In genomic region chr17:79974786-79975497, GRCh38 we compare ENCODE assay signal across 13 cellular contexts.
DNase-seq lines count a peak whose midpoint lies in the region; ATAC-seq, FAIRE-seq and TF ChIP-seq lines count a peak whose summit lies in the region.
"Had no signal": no experiment of that assay in that cellular context is flagged by ENCODE, and none has a peak within 500 bp of the region (broad histone marks: within the 10 kb centered on the region; RNA-seq: fewer than 3 reads in every experiment).

No MANE protein-coding gene starts in this region.

- H3K79me2 ChIP-seq in neural progenitor cell (ENCODE audit: low read depth) = no peaks in the 10 kb centered on the region

- H3K4me3 ChIP-seq in GM06990 (replicated peaks; ENCODE audit: low read depth, low read length) (no peak overlapping the region), HEK293 (ENCODE audit: low read depth, low read length) (no peak overlapping the region), bronchial epithelial cell (ENCODE audit: low read depth, low read length) (no peak overlapping the region), neural progenitor cell (no peak overlapping the region), transverse colon (no peak overlapping the region)
- H3K4me3 ChIP-seq: mucosa of descending colon, tibial artery had no signal

- H3K36me3 Mint-ChIP-seq in neural progenitor cell = peaks cover 13% of the 10 kb centered on the region

- POLR2A ChIA-PET in HEK293 (lab: Yijun Ruan, JAX) = no interaction called here

- H3K4me1 ChIP-seq in HEK293 (ENCODE audit: control insufficient read depth, insufficient read depth, low read length) = no peaks in the 10 kb centered on the region
- peaks cover 10% of the 10 kb centered on the region for H3K4me1 ChIP-seq in neural progenitor cell
- H3K4me1 ChIP-seq in transverse colon = peaks cover 0 to 3% (median 0%) of the 10 kb centered on the region in 4 donors
- H3K4me1 ChIP-seq: tibial artery had no signal

- peaks cover 24% of the 10 kb centered on the region for H3K4me1 Mint-ChIP-seq in neural progenitor cell

- H3K4me2 ChIP-seq in neural progenitor cell = peak overlapping the region; percentile 17

- no peak for ATAC-seq in HG03342 (IDR thresholded peaks at IDR 0.05; ENCODE audit: unreplicated experiment)
- ATAC-seq: mucosa of descending colon had no signal

- H3K27me3 Mint-ChIP-seq in neural progenitor cell (ENCODE audit: insufficient read depth, low read depth) = peaks cover 3% of the 10 kb centered on the region

- H3K9me3 ChIP-seq in HEK293 (ENCODE audit: control insufficient read depth, insufficient read depth, low read depth, low read length) (no peaks in the 10 kb centered on the region), neural progenitor cell (ENCODE audit: low read depth) (no peaks in the 10 kb centered on the region), transverse colon (no peaks in the 10 kb centered on the region)
- H3K9me3 ChIP-seq: mucosa of descending colon, tibial artery had no signal

- peaks cover 1% of the 10 kb centered on the region for H3F3A ChIP-seq in neural progenitor cell (ENCODE audit: low read depth)

- peak; percentile 60 for TF ChIP-seq CTCF in GM06990 (IDR thresholded peaks at IDR 0.05; ENCODE audit: insufficient read depth, low read length, poor library complexity, severe bottlenecking)
- no peak for TF ChIP-seq CTCF in HEK293 (tag by site-specific recombination; IDR thresholded peaks at IDR 0.05)
- TF ChIP-seq CTCF in bronchial epithelial cell (IDR thresholded peaks at IDR 0.05; ENCODE audit: insufficient read depth, low read length, severe bottlenecking) = peak; percentile 23
- peak; percentile 51 for TF ChIP-seq CTCF in neural progenitor cell (IDR thresholded peaks at IDR 0.05)
- TF ChIP-seq CTCF in transverse colon (IDR thresholded peaks at IDR 0.05) = peak in 2 of 5 experiments; percentile 8 to 25

- H3K9me3 Mint-ChIP-seq in neural progenitor cell = no peaks in the 10 kb centered on the region

- no peak for DNase-seq in GM06990 (ENCODE audit: extremely low read depth, insufficient read length)
- no peak for DNase-seq in bronchial epithelial cell (ENCODE audit: low read depth)
- peak; percentile 58 for DNase-seq in neural progenitor cell (ENCODE audit: low spot score)
- DNase-seq in transverse colon = no peak
- DNase-seq in LoVo (ENCODE audit: low spot score) = no peak
- DNase-seq: activated CD4-positive, alpha-beta T cell treated with anti-CD3 and anti-CD28 coated beads, Interleukin-2, amount 50 U/mL, for 48 hours; NCI-H1694 treated with DMSO at 0.1 percent for 48 hours; SHP77 treated with DMSO at 0.1 percent for 48 hours; stimulated activated CD4-positive, alpha-beta T cell treated with anti-CD3 and anti-CD28 coated beads, Interleukin-2, amount 100 ng/mL, for 48 hours had no signal

- H3K9ac ChIP-seq in neural progenitor cell = no peak overlapping the region

- H3K36me3 ChIP-seq in GM06990 (ENCODE audit: control insufficient read depth, insufficient read depth, low read length) = no peaks in the 10 kb centered on the region
- H3K36me3 ChIP-seq in HEK293 (ENCODE audit: control insufficient read depth in 2 of 2, insufficient read depth in 1 of 2, low read length in 2 of 2) = peaks cover 0 to 5% of the 10 kb centered on the region in 2 experiments; a peak in 2 of 3 replicates
- peaks cover 6% of the 10 kb centered on the region for H3K36me3 ChIP-seq in bronchial epithelial cell (ENCODE audit: control insufficient read depth, insufficient read depth, low read length)
- H3K36me3 ChIP-seq in neural progenitor cell = no peaks in the 10 kb centered on the region
- no peaks in the 10 kb centered on the region for H3K36me3 ChIP-seq in transverse colon

- WGBS in transverse colon (ENCODE audit: low coverage in 1 of 2), 2 donors = 77 to 79% methylated on average over 15 to 21 of the region's 21 CpGs

- FAIRE-seq in bronchial epithelial cell (lab: Jason Lieb, UNC) = no peak

- TF ChIP-seq EP300 in transverse colon (IDR thresholded peaks at IDR 0.05; ENCODE audit: low read depth) = no peak

- H4K20me1 ChIP-seq in neural progenitor cell (ENCODE audit: low read depth) = peaks cover 37% of the 10 kb centered on the region

- no peak overlapping the region for H3K4me3 Mint-ChIP-seq in neural progenitor cell

- H3K27me3 ChIP-seq in GM06990 (replicated peaks; ENCODE audit: control insufficient read depth, insufficient read depth, low read length) (no peaks in the 10 kb centered on the region; the same call in 1 of the 2 replicates), bronchial epithelial cell (ENCODE audit: control insufficient read depth, insufficient read depth, low read length) (no peaks in the 10 kb centered on the region), neural progenitor cell (peaks cover 7% of the 10 kb centered on the region), transverse colon (no peaks in the 10 kb centered on the region)
- H3K27me3 ChIP-seq: tibial artery had no signal

- intact Hi-C loops in transverse colon (cut with DNase I; ENCODE audit: low total_unique reads) = no loop called here

- peak overlapping the region; percentile 72 for H3K27ac Mint-ChIP-seq in neural progenitor cell

- in situ Hi-C loops in transverse colon (cut with MboI; ENCODE audit: low pct_ligation_motif_present in 1 of 4, low pct_unique_long_range_greater_than_20kb in 1 of 4, low sequenced_read_pairs in 3 of 4) = loop anchor here in 2 of 4 donors (25.0 kb wide), 1 partner anchor 163 kb away; no protein-coding TSS in a partner anchor

- H2AFZ ChIP-seq in neural progenitor cell (replicated peaks) = no peak overlapping the region

- no peak overlapping the region; the same call in 1 of the 2 replicates for H3K27ac ChIP-seq in HEK293 (ENCODE audit: extremely low read depth, low read depth, low read length)
- H3K27ac ChIP-seq in neural progenitor cell = no peak overlapping the region
- H3K27ac ChIP-seq in transverse colon = no peak overlapping the region
- H3K27ac ChIP-seq: tibial artery had no signal

- CTCF ChIA-PET in HEK293 (lab: Yijun Ruan, JAX) = interaction anchor here (0.6 to 2.4 kb wide), 15 partner anchors 11 to 434 kb away, joined by 3 to 7 read pairs (median 4); no protein-coding TSS in a partner anchor

- no peak for TF ChIP-seq POLR2A in transverse colon (IDR thresholded peaks at IDR 0.05)

TF ChIP-seq in HEK293, 187 proteins besides CTCF, POLR2A, EP300 and RAD21:
- no peak for TF ChIP-seq PRDM2 (tag by site-specific recombination; IDR thresholded peaks at IDR 0.05; ENCODE audit: borderline replicate concordance)
- 0 out of 2 replicates have a peak, but pooled peaks have one; percentile 29 for TF ChIP-seq ZNF600 (tag by site-specific recombination; IDR thresholded peaks at IDR 0.05)
